1 cellular context compared by ENCODE assay signal in the genomic region with DNA sequence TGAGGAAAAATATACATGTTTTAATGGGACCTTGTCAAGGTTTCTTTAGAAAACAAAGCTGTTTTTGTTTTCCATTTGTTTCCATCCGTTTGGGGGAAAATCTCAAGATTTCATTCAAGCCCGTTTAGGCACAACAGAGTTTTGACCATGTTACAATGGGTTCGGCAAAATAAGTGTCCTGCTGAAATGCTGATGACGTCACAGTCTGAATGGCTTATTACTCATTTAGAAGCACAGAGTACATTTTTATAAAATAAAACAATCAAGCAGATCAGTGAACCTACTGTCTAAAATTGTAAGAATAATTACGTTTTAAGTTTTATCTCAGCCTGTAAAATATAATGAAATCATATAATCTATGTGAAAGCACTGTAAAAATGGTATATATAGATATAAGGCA.
A peak's percentile ranks its signal among the peaks of the same experiment; 100 is the strongest.
TF ChIP-seq lines count a peak whose summit lies in the region.

No MANE protein-coding gene starts in this region.

TF ChIP-seq in HepG2, 621 proteins besides CTCF, POLR2A, EP300 and RAD21 (continued from another document):
- TF ChIP-seq, protein P1, sequence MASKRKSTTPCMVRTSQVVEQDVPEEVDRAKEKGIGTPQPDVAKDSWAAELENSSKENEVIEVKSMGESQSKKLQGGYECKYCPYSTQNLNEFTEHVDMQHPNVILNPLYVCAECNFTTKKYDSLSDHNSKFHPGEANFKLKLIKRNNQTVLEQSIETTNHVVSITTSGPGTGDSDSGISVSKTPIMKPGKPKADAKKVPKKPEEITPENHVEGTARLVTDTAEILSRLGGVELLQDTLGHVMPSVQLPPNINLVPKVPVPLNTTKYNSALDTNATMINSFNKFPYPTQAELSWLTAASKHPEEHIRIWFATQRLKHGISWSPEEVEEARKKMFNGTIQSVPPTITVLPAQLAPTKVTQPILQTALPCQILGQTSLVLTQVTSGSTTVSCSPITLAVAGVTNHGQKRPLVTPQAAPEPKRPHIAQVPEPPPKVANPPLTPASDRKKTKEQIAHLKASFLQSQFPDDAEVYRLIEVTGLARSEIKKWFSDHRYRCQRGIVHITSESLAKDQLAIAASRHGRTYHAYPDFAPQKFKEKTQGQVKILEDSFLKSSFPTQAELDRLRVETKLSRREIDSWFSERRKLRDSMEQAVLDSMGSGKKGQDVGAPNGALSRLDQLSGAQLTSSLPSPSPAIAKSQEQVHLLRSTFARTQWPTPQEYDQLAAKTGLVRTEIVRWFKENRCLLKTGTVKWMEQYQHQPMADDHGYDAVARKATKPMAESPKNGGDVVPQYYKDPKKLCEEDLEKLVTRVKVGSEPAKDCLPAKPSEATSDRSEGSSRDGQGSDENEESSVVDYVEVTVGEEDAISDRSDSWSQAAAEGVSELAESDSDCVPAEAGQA (IDR thresholded peaks at IDR 0.05; ENCODE audit: low read depth) = no peak
- TF ChIP-seq, protein P1 (CRISPR knock-in tag; IDR thresholded peaks at IDR 0.05; ENCODE audit: borderline replicate concordance) = no peak
- TF ChIP-seq ATF7-NPFF (CRISPR knock-in tag; IDR thresholded peaks at IDR 0.05; ENCODE audit: low read depth) (no peak), IRF2 (CRISPR knock-in tag; IDR thresholded peaks at IDR 0.05) (no peak), CREB1 (IDR thresholded peaks at IDR 0.05) (peak; percentile 98), CREB1 (CRISPR knock-in tag; IDR thresholded peaks at IDR 0.05) (no peak), HNRNPL (IDR thresholded peaks at IDR 0.05; ENCODE audit: low read depth, low read length) (no peak), ATF7 (IDR thresholded peaks at IDR 0.05) (peak; percentile 92), ATF7 (CRISPR knock-in tag; IDR thresholded peaks at IDR 0.05) (no peak), ZNF33A (CRISPR knock-in tag; IDR thresholded peaks at IDR 0.05; ENCODE audit: borderline replicate concordance) (no peak)
